ENCODE assay signal across 16 cellular contexts in the genomic region with DNA sequence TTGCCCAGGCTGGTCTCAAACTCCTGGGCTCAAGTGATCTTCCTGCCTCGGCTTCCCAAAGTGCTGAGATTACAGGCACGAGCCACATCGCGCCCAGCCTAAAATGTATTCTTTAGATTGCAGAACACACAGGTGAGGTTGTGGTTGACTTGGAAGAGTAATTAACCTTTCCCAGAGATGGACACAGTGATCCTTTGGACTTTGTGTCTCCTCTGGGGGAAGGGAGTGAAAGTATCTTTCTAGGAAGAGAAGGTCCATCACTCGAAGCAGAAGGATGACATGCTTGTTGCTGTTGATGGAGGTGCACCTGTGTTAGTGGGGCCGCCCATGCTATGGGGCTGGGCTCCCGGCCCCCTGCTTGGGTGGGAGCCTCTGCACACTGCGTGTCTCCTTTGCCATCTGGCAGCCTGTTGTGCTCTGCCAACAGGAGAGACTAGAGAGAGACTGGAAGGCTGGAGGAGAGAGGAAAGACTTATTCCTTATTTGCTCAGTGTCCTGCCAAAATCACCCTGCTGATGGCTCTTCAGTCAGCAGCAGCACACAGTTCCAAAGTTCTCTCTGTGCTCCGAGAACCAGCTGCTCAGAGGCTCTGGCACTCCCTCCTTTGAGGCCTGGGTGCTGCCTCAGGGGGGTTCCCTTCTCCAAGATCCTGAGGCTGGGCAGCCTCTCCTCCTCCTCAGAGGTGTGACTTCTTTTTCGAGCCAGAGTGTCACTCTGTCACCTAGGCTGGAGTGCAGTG. TPM values are rescaled to one million over a fixed set of nuclear protein-coding genes. Genes with fewer than 3 reads are reported as not detected.
DNase-seq lines count a peak whose midpoint lies in the region; ATAC-seq and TF ChIP-seq lines count a peak whose summit lies in the region.
"Had no signal": no experiment of that assay in that cellular context is flagged by ENCODE, and none has a peak within 500 bp of the region (broad histone marks: within the 10 kb centered on the region; RNA-seq: fewer than 3 reads in every experiment).

No MANE protein-coding gene starts in this region.

- no peak overlapping the region for H3K4me2 ChIP-seq in smooth muscle cell

- 60 to 61% methylated on average over 10 of the region's 10 CpGs for WGBS in heart right ventricle, 2 donors
- 69 to 78% (median 77%) methylated on average over 10 of the region's 10 CpGs for WGBS in ovary, 3 donors
- 76% methylated on average over 10 of the region's 10 CpGs for WGBS in smooth muscle cell (ENCODE audit: low lambda C conversion rate)

- ATAC-seq in Right ventricle myocardium superior (ENCODE audit: poor library complexity), result peak; percentile 8
- peak in 1 of 8 donors; percentile 12 for ATAC-seq in heart right ventricle
- ATAC-seq in gastrocnemius medialis, result no peak
- no peak for ATAC-seq in GM18907 (IDR thresholded peaks at IDR 0.05; ENCODE audit: unreplicated experiment)
- ATAC-seq: CD8-positive, alpha-beta T cell had no signal

- TF ChIP-seq POLR2A in gastrocnemius medialis (IDR thresholded peaks at IDR 0.05) (no peak), ovary (IDR thresholded peaks at IDR 0.05) (no peak)

- H3K79me2 ChIP-seq in smooth muscle cell (ENCODE audit: low read depth), result no peaks in the 10 kb centered on the region

- H3K4me1 ChIP-seq in heart right ventricle (peaks cover 55 to 98% (median 91%) of the 10 kb centered on the region in 9 donors), gastrocnemius medialis (peaks cover 63 to 71% of the 10 kb centered on the region in 2 donors), ovary (ENCODE audit: insufficient read depth) (peaks cover 32% of the 10 kb centered on the region), smooth muscle cell (ENCODE audit: low read depth) (peaks cover 6% of the 10 kb centered on the region)

- H3F3A ChIP-seq in smooth muscle cell (ENCODE audit: low read depth), result no peaks in the 10 kb centered on the region

- no peak overlapping the region for H2AFZ ChIP-seq in smooth muscle cell (ENCODE audit: low read depth)

- no peak overlapping the region for H3K4me3 ChIP-seq in heart right ventricle
- no peak overlapping the region for H3K4me3 ChIP-seq in gastrocnemius medialis
- H3K4me3 ChIP-seq in ovary, result no peak overlapping the region
- H3K4me3 ChIP-seq in smooth muscle cell, result no peak overlapping the region
- H3K4me3 ChIP-seq: SJSA1, spleen had no signal

- in situ Hi-C loops in gastrocnemius medialis (cut with MboI; ENCODE audit: low sequenced_read_pairs in 4 of 4), result no loop called here

- TF ChIP-seq CTCF in heart right ventricle (IDR thresholded peaks at IDR 0.05) (no peak), gastrocnemius medialis (IDR thresholded peaks at IDR 0.05 in 4 of 5, conservative IDR thresholded peaks at IDR 0.05 in 1 of 5) (no peak), ovary (IDR thresholded peaks at IDR 0.05) (no peak), smooth muscle cell (IDR thresholded peaks at IDR 0.05; ENCODE audit: borderline replicate concordance, insufficient read depth, poor library complexity, severe bottlenecking) (no peak)

- DNase-seq in Right ventricle myocardium superior (no peak), cardiac septum (ENCODE audit: low spot score) (no peak), heart right ventricle (no peak), gastrocnemius medialis (no peak), GF-D8 (lab: John Stamatoyannopoulos, UW) (no peak), ovary (no peak), smooth muscle cell (lab: John Stamatoyannopoulos, UW; ENCODE audit: unreplicated experiment) (no peak)
- DNase-seq: activated effector memory CD4-positive, alpha-beta T cell treated with anti-CD3 and anti-CD28 coated beads, Interleukin-2, amount 50 U/mL, for 16 hours; CD8-positive, alpha-beta T cell; foreskin fibroblast; NCI-H510A; spleen; T-helper 9 cell had no signal

- H3K36me3 ChIP-seq in heart right ventricle (no peaks in the 10 kb centered on the region), gastrocnemius medialis (no peaks in the 10 kb centered on the region), ovary (no peaks in the 10 kb centered on the region), smooth muscle cell (ENCODE audit: low read depth) (no peaks in the 10 kb centered on the region)
- H3K36me3 ChIP-seq: SJSA1, spleen had no signal

- H3K27me3 ChIP-seq in heart right ventricle (no peaks in the 10 kb centered on the region), gastrocnemius medialis (no peaks in the 10 kb centered on the region), ovary (no peaks in the 10 kb centered on the region), smooth muscle cell (ENCODE audit: low read depth) (no peaks in the 10 kb centered on the region)
- H3K27me3 ChIP-seq: SJSA1, spleen had no signal

- no peak overlapping the region for H3K9ac ChIP-seq in smooth muscle cell (ENCODE audit: low read depth)

- H3K27ac ChIP-seq in heart right ventricle, result peak overlapping the region in 9 of 10 donors; percentile 90 to 96 (median 93)
- peak overlapping the region; percentile 91 to 99 (median 97) for H3K27ac ChIP-seq in gastrocnemius medialis
- no peak overlapping the region for H3K27ac ChIP-seq in ovary
- no peak overlapping the region for H3K27ac ChIP-seq in smooth muscle cell (ENCODE audit: low read depth)
- H3K27ac ChIP-seq: SJSA1 had no signal

- H3K9me3 ChIP-seq in heart right ventricle (peaks cover 0 to 7% (median 0%) of the 10 kb centered on the region in 11 donors), gastrocnemius medialis (no peaks in the 10 kb centered on the region), ovary (no peaks in the 10 kb centered on the region), smooth muscle cell (replicated peaks; ENCODE audit: low read depth) (no peaks in the 10 kb centered on the region)

- H4K20me1 ChIP-seq in smooth muscle cell (ENCODE audit: low read depth), result no peaks in the 10 kb centered on the region

- intact Hi-C loops in Right ventricle myocardium superior (cut with DNase I), result no loop called here
- intact Hi-C loops in cardiac septum (cut with DNase I), result no loop called here
- intact Hi-C loops in heart right ventricle (cut with DNase I), result loop anchor here in 3 of 10 donors (5.0 kb wide), 2 partner anchors 35 to 40 kb away; a partner anchor contains a TSS
- intact Hi-C loops in gastrocnemius medialis (cut with DNase I; ENCODE audit: low total_unique reads), result no loop called here
- intact Hi-C loops in ovary (cut with DNase I), result no loop called here

- TF ChIP-seq EP300 in ovary (IDR thresholded peaks at IDR 0.05), result no peak

RNA-seq across cellular contexts. Expression of a gene that starts 33.1 kb away (rescaled TPM):
- total RNA-seq in Right ventricle myocardium superior (216 TPM), cardiac septum (428 TPM), heart right ventricle (100 to 1,000 TPM; 261 to 633 (median 312) TPM), gastrocnemius medialis (100 to 1,000 TPM in 2 of 4 donors, 10 to 100 TPM in 2; 44.3 to 163 (median 105) TPM), ovary (100 to 1,000 TPM in 5 of 7 donors, 10 to 100 TPM in 2; 56.9 to 279 (median 228) TPM), smooth muscle cell (76.8 and 78.2 TPM in 2 replicates)
- polyA plus RNA-seq in heart right ventricle (100 to 1,000 TPM in 1 of 2 donors, 10 to 100 TPM in 1; 91.9 to 303 TPM), ovary (100 to 1,000 TPM; 224 to 231 TPM), smooth muscle cell (321 and 365 TPM in 2 replicates)

RNA-seq across cellular contexts. Expression of a gene that starts 38.4 kb away (rescaled TPM):
- total RNA-seq in Right ventricle myocardium superior (76.1 TPM), cardiac septum (97.7 TPM), heart right ventricle (100 to 1,000 TPM in 2 of 10 donors, 10 to 100 TPM in 8; 61.4 to 123 (median 80.6) TPM), gastrocnemius medialis (10 to 100 TPM in 2 of 4 donors, 1 to 10 TPM in 2; 5.8 to 13.3 (median 8.6) TPM), ovary (10 to 100 TPM in 4 of 7 donors, 1 to 10 TPM in 3; 3.3 to 19.6 (median 11.7) TPM), smooth muscle cell (0.99 and 3.2 TPM in 2 replicates)
- polyA plus RNA-seq in heart right ventricle (100 to 1,000 TPM in 1 of 2 donors, 10 to 100 TPM in 1; 95.0 to 167 TPM), ovary (10 to 100 TPM in 1 of 2 donors, 1 to 10 TPM in 1; 2.0 to 12.1 TPM), smooth muscle cell (1.6 and 8.4 TPM in 2 replicates)
- total RNA-seq: CD8-positive, alpha-beta T cell had no signal

RNA-seq across cellular contexts. Expression of a gene that starts 41.9 kb away (rescaled TPM):
- total RNA-seq in Right ventricle myocardium superior (0.38 TPM), cardiac septum (0.51 TPM), heart right ventricle (1 to 10 TPM in 1 of 10 donors, under 1 TPM in 9; 0.32 to 1.2 (median 0.50) TPM), gastrocnemius medialis (not detected), ovary (under 1 TPM in 5 of 7 donors, not detected in 2; 0.30 to 0.91 (median 0.54) TPM), smooth muscle cell (1.3 and 2.8 TPM in 2 replicates)
- polyA plus RNA-seq in heart right ventricle (not detected), ovary (not detected), smooth muscle cell (0.41 TPM in 1 of 2 replicates, not detected in the other)
- total RNA-seq: myocyte, SJSA1 had no signal
- polyA plus RNA-seq: spleen had no signal

Comparison
In these comparisons a context has a peak if more than half of its experiments do, and no peak if none do; other contexts are left out.
1. H3K27ac ChIP-seq: peak in heart right ventricle (9 of 10) and gastrocnemius medialis (4 of 4); none in ovary (0 of 2) and smooth muscle cell (single experiment).